Comparison of ENCODE assay signal across 28 cellular contexts in genomic region chr13:37037231-37037630, GRCh38.
"Had no signal": no experiment of that assay in that cellular context is flagged by ENCODE, and none has a peak within 500 bp of the region (broad histone marks: within the 10 kb centered on the region; RNA-seq: fewer than 3 reads in every experiment).

No MANE protein-coding gene starts in this region.

- ATAC-seq: stimulated activated effector memory CD8-positive, alpha-beta T cell treated with anti-CD3 and anti-CD28 coated beads, Interleukin-12 subunit alpha, Interleukin-12 subunit beta, amount 100 ng/mL, for 72 hours; stimulated activated memory B cell treated with anti-CD40 and anti-IgM and Interleukin-4, amounts not matched to agents 10 μg/mL and 1 μg/mL and 100 μg/mL, for 72 hours; stimulated activated naive B cell treated with anti-CD40 and anti-IgM and Interleukin-4, amounts not matched to agents 10 μg/mL and 1 μg/mL and 100 μg/mL, for 72 hours; stimulated activated naive CD8-positive, alpha-beta T cell treated with anti-CD3 and anti-CD28 coated beads, Interleukin-15, amount 100 ng/mL, for 72 hours; stimulated activated naive CD8-positive, alpha-beta T cell treated with anti-CD3 and anti-CD28 coated beads, Interleukin-15, Interleukin-2, amounts not matched to agents 100 U/mL and 50 U/mL, for 24 hours; upper lobe of right lung had no signal

- H3K4me3 Mint-ChIP-seq: stimulated activated effector memory CD8-positive, alpha-beta T cell treated with anti-CD3 and anti-CD28 coated beads, Interleukin-12 subunit alpha, Interleukin-12 subunit beta, amount 100 ng/mL, for 72 hours; stimulated activated memory B cell treated with anti-CD40 and anti-IgM and Interleukin-4, amounts not matched to agents 10 μg/mL and 1 μg/mL and 100 μg/mL, for 72 hours; stimulated activated naive B cell treated with anti-CD40 and anti-IgM and Interleukin-4, amounts not matched to agents 10 μg/mL and 1 μg/mL and 100 μg/mL, for 72 hours; stimulated activated naive CD8-positive, alpha-beta T cell treated with anti-CD3 and anti-CD28 coated beads, Interleukin-15, amount 100 ng/mL, for 72 hours; stimulated activated naive CD8-positive, alpha-beta T cell treated with anti-CD3 and anti-CD28 coated beads, Interleukin-15, Interleukin-2, amounts not matched to agents 100 ng/mL and 50 ng/mL, for 24 hours; type B pancreatic cell had no signal

- H3K27me3 Mint-ChIP-seq: stimulated activated memory B cell treated with anti-CD40 and anti-IgM and Interleukin-4, amounts not matched to agents 10 μg/mL and 1 μg/mL and 100 μg/mL, for 72 hours; stimulated activated naive B cell treated with anti-CD40 and anti-IgM and Interleukin-4, amounts not matched to agents 10 μg/mL and 1 μg/mL and 100 μg/mL, for 72 hours; stimulated activated naive CD8-positive, alpha-beta T cell treated with anti-CD3 and anti-CD28 coated beads, Interleukin-15, amount 100 ng/mL, for 72 hours; stimulated activated naive CD8-positive, alpha-beta T cell treated with anti-CD3 and anti-CD28 coated beads, Interleukin-15, Interleukin-2, amounts not matched to agents 100 ng/mL and 50 ng/mL, for 24 hours; type B pancreatic cell had no signal

- H3K36me3 ChIP-seq: uterus had no signal

- H3K4me3 ChIP-seq: stomach, suprapubic skin, testis, thoracic aorta, thyroid gland, tibial artery, tibial nerve, transverse colon, upper lobe of left lung, upper lobe of right lung, uterus, vagina had no signal

- H3K4me1 ChIP-seq: stomach, suprapubic skin, testis, thyroid gland, tibial artery, tibial nerve, transverse colon, upper lobe of left lung, upper lobe of right lung, uterus, vagina had no signal

- DNase-seq: stimulated activated CD4-positive, alpha-beta T cell treated with anti-CD3 and anti-CD28 coated beads, Interleukin-2, amount 100 ng/mL, for 48 hours; stimulated activated CD4-positive, alpha-beta T cell treated with anti-CD3 and anti-CD28 coated beads, Interleukin-4, amount 100 ng/mL, for 1 hour; stimulated activated CD4-positive, alpha-beta T cell treated with anti-CD3 and anti-CD28 coated beads, Interleukin-4, amount 100 ng/mL, for 24 hours; stimulated activated CD4-positive, alpha-beta T cell treated with anti-CD3 and anti-CD28 coated beads, Interleukin-4, amount 100 ng/mL, for 4 hours; stimulated activated CD8-positive, alpha-beta memory T cell treated with anti-CD3 and anti-CD28 coated beads, Interleukin-4, amount 100 ng/mL, for 48 hours; stimulated activated naive B cell treated with anti-CD40 and anti-IgM and Interleukin-4, amounts not matched to agents 10 μg/mL and 1 μg/mL and 100 μg/mL, for 72 hours; stimulated activated naive CD4-positive, alpha-beta T cell; stimulated activated naive CD4-positive, alpha-beta T cell treated with Interleukin-2 at 50 U/mL for 16 hours; stimulated activated naive CD8-positive, alpha-beta T cell treated with anti-CD3 and anti-CD28 coated beads, Interleukin-15, amount 100 ng/mL, for 72 hours; stimulated activated naive CD8-positive, alpha-beta T cell treated with anti-CD3 and anti-CD28 coated beads, Interleukin-15, Interleukin-2, amounts not matched to agents 100 U/mL and 50 U/mL, for 24 hours; stomach; substantia nigra; testis; thyroid gland; tibial artery; transverse colon; trophoblast cell; upper lobe of left lung; upper lobe of right lung; uterus had no signal

- H3K9me3 ChIP-seq: stomach, suprapubic skin, testis, thoracic aorta, thyroid gland, tibial artery, tibial nerve, transverse colon, upper lobe of left lung, upper lobe of right lung, uterus, vagina had no signal

- H3K4me1 Mint-ChIP-seq: stimulated activated effector memory CD8-positive, alpha-beta T cell treated with anti-CD3 and anti-CD28 coated beads, Interleukin-12 subunit alpha, Interleukin-12 subunit beta, amount 100 ng/mL, for 72 hours; stimulated activated memory B cell treated with anti-CD40 and anti-IgM and Interleukin-4, amounts not matched to agents 10 μg/mL and 1 μg/mL and 100 μg/mL, for 72 hours; stimulated activated naive B cell treated with anti-CD40 and anti-IgM and Interleukin-4, amounts not matched to agents 10 μg/mL and 1 μg/mL and 100 μg/mL, for 72 hours; stimulated activated naive CD8-positive, alpha-beta T cell treated with anti-CD3 and anti-CD28 coated beads, Interleukin-15, amount 100 ng/mL, for 72 hours had no signal

- H3K9me3 Mint-ChIP-seq: stimulated activated effector memory CD8-positive, alpha-beta T cell treated with anti-CD3 and anti-CD28 coated beads, Interleukin-12 subunit alpha, Interleukin-12 subunit beta, amount 100 ng/mL, for 72 hours; stimulated activated memory B cell treated with anti-CD40 and anti-IgM and Interleukin-4, amounts not matched to agents 10 μg/mL and 1 μg/mL and 100 μg/mL, for 72 hours; stimulated activated naive B cell treated with anti-CD40 and anti-IgM and Interleukin-4, amounts not matched to agents 10 μg/mL and 1 μg/mL and 100 μg/mL, for 72 hours; stimulated activated naive CD8-positive, alpha-beta T cell treated with anti-CD3 and anti-CD28 coated beads, Interleukin-15, amount 100 ng/mL, for 72 hours; stimulated activated naive CD8-positive, alpha-beta T cell treated with anti-CD3 and anti-CD28 coated beads, Interleukin-15, Interleukin-2, amounts not matched to agents 100 ng/mL and 50 ng/mL, for 24 hours; type B pancreatic cell had no signal

- H3K27ac Mint-ChIP-seq: stimulated activated memory B cell treated with anti-CD40 and anti-IgM and Interleukin-4, amounts not matched to agents 10 μg/mL and 1 μg/mL and 100 μg/mL, for 72 hours; stimulated activated naive CD8-positive, alpha-beta T cell treated with anti-CD3 and anti-CD28 coated beads, Interleukin-15, amount 100 ng/mL, for 72 hours; stimulated activated naive CD8-positive, alpha-beta T cell treated with anti-CD3 and anti-CD28 coated beads, Interleukin-15, Interleukin-2, amounts not matched to agents 100 ng/mL and 50 ng/mL, for 24 hours; type B pancreatic cell had no signal
